10 cellular contexts compared by ENCODE assay signal in genomic region chr15:50883903-50884302, GRCh38. TPM values are rescaled to one million over a fixed set of nuclear protein-coding genes. Genes with fewer than 3 reads are reported as not detected.
DNase-seq lines count a peak whose midpoint lies in the region; ATAC-seq, FAIRE-seq and TF ChIP-seq lines count a peak whose summit lies in the region.
"Had no signal": no experiment of that assay in that cellular context is flagged by ENCODE, and none has a peak within 500 bp of the region (broad histone marks: within the 10 kb centered on the region; RNA-seq: fewer than 3 reads in every experiment).

No MANE protein-coding gene starts in this region.

- no peak overlapping the region for H3K14ac ChIP-seq in trophoblast cell (ENCODE audit: low read length)

- no peak overlapping the region for H3K4ac ChIP-seq in trophoblast cell (ENCODE audit: low read depth, low read length)

- no peak overlapping the region for H2BK12ac ChIP-seq in trophoblast cell (ENCODE audit: low read length)

- no peaks in the 10 kb centered on the region for H3K9me3 ChIP-seq in trophoblast cell (ENCODE audit: insufficient read depth, low read depth, low read length)

- no peak overlapping the region for H2BK120ac ChIP-seq in trophoblast cell (ENCODE audit: insufficient read depth, low read length, poor library complexity)

- in situ Hi-C loops in SK-MEL-5 (cut with HindIII; ENCODE audit: low pct_unique_long_range_greater_than_20kb, low sequenced_read_pairs) = no loop called here

- H3K4me3 ChIP-seq in foreskin fibroblast (ENCODE audit: low read depth in 1 of 2, low read length in 2 of 2) (no peak overlapping the region), trophoblast cell (ENCODE audit: low read depth, low read length) (no peak overlapping the region)
- H3K4me3 ChIP-seq: cardiac muscle cell had no signal

- H2BK5ac ChIP-seq in trophoblast cell (ENCODE audit: low read depth, low read length, poor library complexity) = no peak overlapping the region

- FAIRE-seq in GM18507 (lab: Jason Lieb, UNC) = peak; percentile 45
- FAIRE-seq: G401.6 had no signal

- H2AFZ ChIP-seq in trophoblast cell (ENCODE audit: insufficient read depth, low read length, poor library complexity) = no peak overlapping the region

- H3K4me2 ChIP-seq in trophoblast cell (ENCODE audit: low read length) = no peak overlapping the region

- H3K27me3 ChIP-seq in trophoblast cell (ENCODE audit: insufficient read depth, low read length) = no peaks in the 10 kb centered on the region
- H3K27me3 ChIP-seq: cardiac muscle cell had no signal

- TF ChIP-seq CTCF in foreskin fibroblast (IDR thresholded peaks at IDR 0.05; ENCODE audit: low read depth, low read length) = no peak

- no peak overlapping the region for H3K27ac ChIP-seq in trophoblast cell (ENCODE audit: low read depth, low read length)
- H3K27ac ChIP-seq: cardiac muscle cell had no signal

- no peak overlapping the region for H4K12ac ChIP-seq in trophoblast cell (ENCODE audit: low read depth, low read length)

- H3K4me1 ChIP-seq in trophoblast cell (ENCODE audit: control insufficient read depth in 1 of 2, insufficient read depth in 2 of 2, low read length in 2 of 2) = peaks cover 0 to 12% of the 10 kb centered on the region in 2 experiments

- ATAC-seq in GM19455 (IDR thresholded peaks at IDR 0.05; ENCODE audit: unreplicated experiment) (no peak), GM18867 (IDR thresholded peaks at IDR 0.05; ENCODE audit: unreplicated experiment) (no peak), HG03378 (IDR thresholded peaks at IDR 0.05; ENCODE audit: unreplicated experiment) (no peak)

- no peak overlapping the region for H3K23ac ChIP-seq in trophoblast cell (ENCODE audit: low read length)

- no peaks in the 10 kb centered on the region for H3K36me3 ChIP-seq in trophoblast cell (ENCODE audit: control insufficient read depth in 1 of 2, insufficient read depth in 2 of 2, low read length in 2 of 2)
- H3K36me3 ChIP-seq: cardiac muscle cell had no signal

- H4K8ac ChIP-seq in trophoblast cell (ENCODE audit: low read depth, low read length) = no peak overlapping the region

- DNase-seq in A172 (ENCODE audit: low spot score) (peak; percentile 60), GM18507 (ENCODE audit: extremely low spot score, insufficient read length, low read depth) (no peak), SK-MEL-5 (ENCODE audit: low read depth, low spot score) (peak; percentile 27), foreskin fibroblast (peak; percentile 35 to 60), trophoblast cell (no peak)

- H3K79me2 ChIP-seq in trophoblast cell (ENCODE audit: control insufficient read depth, insufficient read depth, low read length, poor library complexity) = no peaks in the 10 kb centered on the region

- H4K91ac ChIP-seq in trophoblast cell (ENCODE audit: low read depth, low read length) = no peak overlapping the region

- no peak overlapping the region for H2AK5ac ChIP-seq in trophoblast cell (ENCODE audit: low read length)

- H3K79me1 ChIP-seq in trophoblast cell (ENCODE audit: low read length) = peaks cover 10% of the 10 kb centered on the region

- WGBS in trophoblast cell (ENCODE audit: extremely low coverage, insufficient coverage, insufficient read length) = no CpG with 5 or more reads among the region's 2 CpGs

- no peak overlapping the region for H3K18ac ChIP-seq in trophoblast cell (ENCODE audit: low read length)

- no peak overlapping the region for H3K9ac ChIP-seq in trophoblast cell (ENCODE audit: low read length)

RNA-seq across cellular contexts. Expression of gene AP4E1, which starts 24.6 kb away (rescaled TPM):
- total RNA-seq in A172 (2014; rRNA removed; shearing (Covaris generic)) = 14.5 and 16.3 TPM in 2 replicates
- total RNA-seq in SK-MEL-5 (2014; rRNA removed; shearing (Covaris generic)) = 7.3 and 7.8 TPM in 2 replicates
- polyA plus RNA-seq in SK-MEL-5 (2015; cell fraction: cytosol; rRNA removed) = 5.0 and 8.0 TPM in 2 replicates
- polyA plus RNA-seq in SK-MEL-5 (2015; cell fraction: nucleus; rRNA removed) = 5.0 and 6.8 TPM in 2 replicates
- polyA plus RNA-seq in trophoblast cell (2013) = 5.0 and 5.4 TPM in 2 replicates

Comparison
In these comparisons a context has a peak if more than half of its experiments do, and no peak if none do; other contexts are left out.
1. DNase-seq: peak in A172 (single experiment), SK-MEL-5 (single experiment) and foreskin fibroblast (2 of 2); none in GM18507 (single experiment) and trophoblast cell (0 of 2).